Comparison of ENCODE assay signal across 8 cellular contexts in the genomic region with DNA sequence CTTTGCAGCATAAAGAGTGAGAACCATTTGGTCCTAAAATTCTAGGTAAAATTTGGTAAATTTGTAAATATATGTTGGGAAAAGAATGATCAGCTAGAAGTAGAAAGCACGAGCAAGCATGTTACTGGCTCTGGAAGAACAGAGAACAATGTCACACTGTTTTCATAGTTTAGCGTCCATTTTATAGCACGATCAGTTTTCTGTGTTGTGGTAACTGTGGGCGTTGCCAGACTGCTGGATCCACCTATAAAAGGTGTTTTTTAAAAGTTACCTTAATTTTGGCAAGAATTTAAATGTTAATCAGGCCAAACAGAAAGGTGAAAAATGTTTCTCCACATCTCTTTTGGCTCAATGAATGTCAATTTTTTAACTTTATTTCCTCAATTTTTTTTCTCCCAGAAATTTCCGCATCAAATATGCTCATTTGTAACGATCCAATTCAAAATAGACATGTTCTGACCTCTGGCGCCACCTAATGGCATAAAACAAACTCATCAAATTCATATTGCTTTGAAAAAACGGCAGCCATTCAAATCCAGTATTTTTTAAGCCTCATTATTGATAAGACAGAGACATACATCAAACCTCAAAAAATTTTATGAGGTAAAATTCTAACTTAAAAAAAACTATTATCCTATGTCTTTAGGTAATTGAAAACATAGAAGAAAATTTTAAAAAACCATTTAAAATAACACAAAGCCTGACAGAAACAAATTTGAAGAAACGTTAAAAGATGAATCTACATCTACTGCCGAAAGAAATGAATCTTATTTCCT. TPM values are rescaled to one million over a fixed set of nuclear protein-coding genes. Genes with fewer than 3 reads are reported as not detected.
DNase-seq lines count a peak whose midpoint lies in the region; ATAC-seq and TF ChIP-seq lines count a peak whose summit lies in the region.

No MANE protein-coding gene starts in this region.

- no peak overlapping the region for H3K27ac ChIP-seq in heart right ventricle

- TF ChIP-seq CTCF in heart right ventricle (IDR thresholded peaks at IDR 0.05) (peak; percentile 52 to 81 (median 74)), epithelial cell of proximal tubule (conservative IDR thresholded peaks at IDR 0.05; ENCODE audit: low read depth, low read length) (peak; percentile 69)

- ATAC-seq in heart right ventricle (no peak), HG03521 (IDR thresholded peaks at IDR 0.05; ENCODE audit: unreplicated experiment) (no peak), GM21381 (IDR thresholded peaks at IDR 0.05; ENCODE audit: unreplicated experiment) (no peak)

- H3K4me1 ChIP-seq in heart right ventricle, result no peaks in the 10 kb centered on the region

- 49 to 55% methylated on average over 10 of the region's 10 CpGs for WGBS in heart right ventricle, 2 donors

- H3K27me3 ChIP-seq in heart right ventricle, result peaks cover 0 to 7% (median 0%) of the 10 kb centered on the region in 7 donors

- H3K9me3 ChIP-seq in heart right ventricle, result no peaks in the 10 kb centered on the region

- DNase-seq in heart right ventricle (peak in 1 of 2 donors; percentile 48), cardiac septum (ENCODE audit: low spot score) (no peak), NCI-H1048 (lab: John Stamatoyannopoulos, UW) (peak; percentile 33), SKM-1 (lab: John Stamatoyannopoulos, UW; ENCODE audit: unreplicated experiment) (peak; percentile 43), epithelial cell of proximal tubule (ENCODE audit: low read depth) (no peak), pons (ENCODE audit: low spot score) (peak; percentile 66)

- intact Hi-C loops in heart right ventricle (cut with DNase I) (loop anchor here in 8 of 10 donors (1.0 to 10.0 kb wide), 8 partner anchors 70 to 740 kb away; no protein-coding TSS in a partner anchor), cardiac septum (cut with DNase I) (no loop called here)

- H3K4me3 ChIP-seq in heart right ventricle, result no peak overlapping the region
- H3K4me3 ChIP-seq in epithelial cell of proximal tubule (ENCODE audit: low read depth, low read length), result no peak overlapping the region

- H3K36me3 ChIP-seq in heart right ventricle, result peaks cover 3 to 69% (median 15%) of the 10 kb centered on the region in 9 donors

RNA-seq across cellular contexts. Expression of gene GP5, which starts 5.5 kb away (rescaled TPM):
- total RNA-seq in heart right ventricle (under 1 TPM in 6 of 10 donors, not detected in 4; 0.09 to 0.21 (median 0.15) TPM), cardiac septum (0.22 TPM), epithelial cell of proximal tubule (0.14 TPM in 1 of 2 replicates, not detected in the other)
- under 1 TPM in 1 of 2 donors, not detected in 1; 0.01 TPM for polyA plus RNA-seq in heart right ventricle

RNA-seq across cellular contexts. Expression of gene LRRC15, which starts 35.0 kb away (rescaled TPM):
- total RNA-seq in heart right ventricle, result under 1 TPM in 9 of 10 donors, not detected in 1; 0.05 to 0.81 (median 0.41) TPM
- polyA plus RNA-seq in heart right ventricle, result under 1 TPM; 0.07 to 0.10 TPM
- total RNA-seq in cardiac septum, result 0.38 TPM
- not detected in 2 replicates for total RNA-seq in epithelial cell of proximal tubule

RNA-seq across cellular contexts. Expression of gene CPN2, which starts 53.4 kb away (rescaled TPM):
- total RNA-seq in heart right ventricle (1 to 10 TPM in 9 of 10 donors, under 1 TPM in 1; 0.87 to 4.5 (median 1.6) TPM), cardiac septum (0.35 TPM), epithelial cell of proximal tubule (not detected in 2 replicates)
- polyA plus RNA-seq in heart right ventricle, result under 1 TPM; 0.12 to 0.51 TPM

Comparison
In these comparisons a context has a peak if more than half of its experiments do, and no peak if none do; other contexts are left out.
1. DNase-seq: peak in NCI-H1048 (single experiment), SKM-1 (single experiment) and pons (single experiment); none in cardiac septum (single experiment) and epithelial cell of proximal tubule (single experiment).